ENCODE assay signal across 15 cellular contexts in genomic region chr2:12052771-12053170, GRCh38.
DNase-seq lines count a peak whose midpoint lies in the region; ATAC-seq and TF ChIP-seq lines count a peak whose summit lies in the region.
"Had no signal": no experiment of that assay in that cellular context is flagged by ENCODE, and none has a peak within 500 bp of the region (broad histone marks: within the 10 kb centered on the region; RNA-seq: fewer than 3 reads in every experiment).

No MANE protein-coding gene starts in this region.

- H3K27me3 ChIP-seq in Karpas-422 (ENCODE audit: low read length): no peaks in the 10 kb centered on the region

- H3K4me3 Mint-ChIP-seq in progenitor cell of endocrine pancreas (ENCODE audit: low read depth): no peak overlapping the region
- H3K4me3 Mint-ChIP-seq: CD14-positive monocyte; CD8-positive, alpha-beta T cell had no signal

- no peak overlapping the region for H3K27ac Mint-ChIP-seq in progenitor cell of endocrine pancreas
- H3K27ac Mint-ChIP-seq: CD8-positive, alpha-beta T cell had no signal

- H3K9me2 ChIP-seq in Karpas-422 (replicated peaks; ENCODE audit: insufficient read depth, low read length): no peaks in the 10 kb centered on the region

- H3K27me3 Mint-ChIP-seq in progenitor cell of endocrine pancreas: peaks cover 14% of the 10 kb centered on the region

- ATAC-seq in GM21619 (IDR thresholded peaks at IDR 0.05; ENCODE audit: unreplicated experiment): no peak
- ATAC-seq: A549; CD8-positive, alpha-beta T cell; HCT116 had no signal

- no peak overlapping the region for H3K4me2 ChIP-seq in Karpas-422 (ENCODE audit: low read depth, low read length, poor library complexity, severe bottlenecking)
- H3K4me2 ChIP-seq: A549 had no signal

- H4K20me1 ChIP-seq in Karpas-422 (ENCODE audit: insufficient read depth, low read depth, low read length): no peaks in the 10 kb centered on the region

- H3K4me1 Mint-ChIP-seq in progenitor cell of endocrine pancreas (ENCODE audit: low read depth): no peaks in the 10 kb centered on the region

- H3K4me3 ChIP-seq in Karpas-422 (ENCODE audit: low read length) (no peak overlapping the region), NB4 (ENCODE audit: low read depth, low read length) (no peak overlapping the region)
- H3K4me3 ChIP-seq: A549, GM23248 had no signal

- peaks cover 4% of the 10 kb centered on the region; the same call in 1 of the 2 replicates for H3K36me3 ChIP-seq in Karpas-422 (ENCODE audit: insufficient read depth, low read length)

- no peak overlapping the region for H3K9ac ChIP-seq in Karpas-422 (ENCODE audit: low read length)
- H3K9ac ChIP-seq: GM23248 had no signal

- H3K79me2 ChIP-seq in Karpas-422 (ENCODE audit: low read length): no peaks in the 10 kb centered on the region

- no peaks in the 10 kb centered on the region for H3K9me3 ChIP-seq in Karpas-422 (ENCODE audit: low read length)

- DNase-seq in Karpas-422 (no peak), NB4 (ENCODE audit: low read depth) (peak; percentile 26), SIG-M5 treated with dmso at 0.1 percent for 504 hours (lab: John Stamatoyannopoulos, UW; ENCODE audit: unreplicated experiment) (peak; percentile 30), fibroblast of peridontal ligament (ENCODE audit: extremely low read depth) (peak; percentile 39), progenitor cell of endocrine pancreas (ENCODE audit: low spot score, unreplicated experiment) (no peak), dedifferentiated amniotic fluid mesenchymal stem cell (ENCODE audit: extremely low spot score) (no peak)
- DNase-seq in stimulated activated CD4-positive, alpha-beta T cell treated with anti-CD3 and anti-CD28 coated beads, Interleukin-1b, Interleukin-23, amount 100 ng/mL, for 48 hours: no peak
- DNase-seq: CD8-positive, alpha-beta T cell; COR-L47; GF-D8; GM23248 had no signal

- TF ChIP-seq POLR2A in NB4 (IDR thresholded peaks at IDR 0.05; ENCODE audit: extremely low read depth, insufficient read length): no peak

- no peak overlapping the region for H2AFZ ChIP-seq in Karpas-422 (ENCODE audit: low read length)
- H2AFZ ChIP-seq: GM23248 had no signal

- no peaks in the 10 kb centered on the region for H3K36me3 Mint-ChIP-seq in progenitor cell of endocrine pancreas (ENCODE audit: insufficient read depth)
- H3K36me3 Mint-ChIP-seq: CD8-positive, alpha-beta T cell had no signal

- TF ChIP-seq CTCF in NB4 (IDR thresholded peaks at IDR 0.05; ENCODE audit: low read depth, low read length): no peak
- no peak for TF ChIP-seq CTCF in progenitor cell of endocrine pancreas (IDR thresholded peaks at IDR 0.05; ENCODE audit: unreplicated experiment)

- H3K9me3 Mint-ChIP-seq in progenitor cell of endocrine pancreas (ENCODE audit: low read depth): peaks cover 6% of the 10 kb centered on the region
- H3K9me3 Mint-ChIP-seq: CD8-positive, alpha-beta T cell had no signal

- peaks cover 78% of the 10 kb centered on the region for H3K4me1 ChIP-seq in Karpas-422 (ENCODE audit: low read length)

- H3K27ac ChIP-seq in Karpas-422 (ENCODE audit: low read length): peak overlapping the region; percentile 99
- H3K27ac ChIP-seq: A549, GM23248 had no signal

Comparison
In these comparisons a context has a peak if more than half of its experiments do, and no peak if none do; other contexts are left out.
1. DNase-seq: peak in NB4 (single experiment), SIG-M5 treated with dmso at 0.1 percent for 504 hours (single experiment) and fibroblast of peridontal ligament (single experiment); none in Karpas-422 (single experiment), stimulated activated CD4-positive, alpha-beta T cell treated with anti-CD3 and anti-CD28 coated beads, Interleukin-1b, Interleukin-23, amount 100 ng/mL, for 48 hours (single experiment), progenitor cell of endocrine pancreas (single experiment) and dedifferentiated amniotic fluid mesenchymal stem cell (single experiment).